ENCODE assay signal across 7 cellular contexts in the genomic region with DNA sequence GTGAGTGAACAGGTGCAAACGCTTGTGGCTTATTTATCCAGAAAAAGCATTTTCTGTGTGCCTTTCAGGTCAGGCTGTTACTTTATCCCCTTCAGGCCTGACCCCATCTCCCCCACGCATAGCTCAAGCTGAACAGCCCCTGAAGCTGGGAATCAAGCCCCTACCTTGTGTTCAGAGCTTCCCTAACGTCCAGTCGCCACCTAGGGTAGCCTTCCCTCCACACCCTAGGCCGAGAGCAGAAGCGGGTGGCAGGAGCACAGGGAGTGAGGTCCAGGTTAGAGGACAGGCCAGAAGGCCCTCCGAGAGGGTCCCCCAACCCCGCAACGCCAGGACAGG.
DNase-seq lines count a peak whose midpoint lies in the region; ATAC-seq lines count a peak whose summit lies in the region.
"Had no signal": no experiment of that assay in that cellular context is flagged by ENCODE, and none has a peak within 500 bp of the region (broad histone marks: within the 10 kb centered on the region; RNA-seq: fewer than 3 reads in every experiment).

No MANE protein-coding gene starts in this region.

- intact Hi-C loops in posterior cingulate gyrus (cut with DNase I): no loop called here

- peak overlapping the region; percentile 73 for H3K9ac ChIP-seq in ES-I3 (ENCODE audit: low read depth, low read length)

- H3K4me1 ChIP-seq in ES-I3 (ENCODE audit: insufficient read depth, low read length) (peaks cover 6% of the 10 kb centered on the region), muscle layer of duodenum (ENCODE audit: control insufficient read depth in 1 of 2, insufficient read depth in 2 of 2, low read length in 2 of 2) (peaks cover 0 to 8% of the 10 kb centered on the region in 2 donors)

- ATAC-seq in GM21737 (IDR thresholded peaks at IDR 0.05; ENCODE audit: unreplicated experiment): no peak

- H3K27me3 ChIP-seq in muscle layer of duodenum (ENCODE audit: low read depth, low read length): no peaks in the 10 kb centered on the region

- peak overlapping the region; percentile 68 to 70 for H3K4me3 ChIP-seq in muscle layer of duodenum (ENCODE audit: low read depth in 1 of 2, low read length in 2 of 2)

- DNase-seq in anterior cingulate cortex (lab: John Stamatoyannopoulos, UW): no peak
- no peak for DNase-seq in posterior cingulate gyrus

- H3K27ac ChIP-seq in angular gyrus (ENCODE audit: low read depth, low read length) (peak overlapping the region; percentile 33), muscle layer of duodenum (ENCODE audit: low read length) (no peak overlapping the region)
- H3K27ac ChIP-seq: SK-N-MC had no signal

- H3K36me3 ChIP-seq in ES-I3 (ENCODE audit: insufficient read depth, low read length): no peaks in the 10 kb centered on the region
- H3K36me3 ChIP-seq in muscle layer of duodenum (ENCODE audit: control insufficient read depth in 1 of 2, insufficient read depth in 2 of 2, low read length in 2 of 2): peaks cover 10 to 15% of the 10 kb centered on the region in 2 donors

- H3K9me3 ChIP-seq in ES-I3 (ENCODE audit: control insufficient read depth, insufficient read depth, low read length): no peaks in the 10 kb centered on the region
- no peaks in the 10 kb centered on the region for H3K9me3 ChIP-seq in muscle layer of duodenum (ENCODE audit: control insufficient read depth in 1 of 2, low read length in 2 of 2)
